In the genomic region with DNA sequence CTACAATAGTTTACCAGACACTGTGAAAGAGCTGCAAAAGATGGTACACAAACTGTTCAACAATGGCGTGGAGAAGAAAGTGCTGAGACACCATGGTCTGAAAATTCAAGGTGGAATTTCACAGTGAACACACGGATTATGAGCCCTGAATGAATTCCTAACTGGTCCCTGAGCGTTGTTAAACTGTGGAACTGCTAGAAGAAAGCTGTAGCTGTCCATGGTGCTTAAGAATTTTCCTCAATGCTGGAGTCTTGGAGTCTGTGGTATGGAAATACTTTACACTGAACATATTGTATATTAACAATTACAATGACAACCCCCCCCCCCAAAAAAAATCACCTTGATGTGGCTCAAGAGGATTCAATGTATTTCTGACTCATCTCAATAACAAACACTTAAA, we compare ENCODE assay signal across 1 cellular context.
TF ChIP-seq lines count a peak whose summit lies in the region.

No MANE protein-coding gene starts in this region.

TF ChIP-seq in HCT116, 20 proteins besides CTCF, POLR2A, EP300 and RAD21 (continued from another document):
- TF ChIP-seq, protein P1, sequence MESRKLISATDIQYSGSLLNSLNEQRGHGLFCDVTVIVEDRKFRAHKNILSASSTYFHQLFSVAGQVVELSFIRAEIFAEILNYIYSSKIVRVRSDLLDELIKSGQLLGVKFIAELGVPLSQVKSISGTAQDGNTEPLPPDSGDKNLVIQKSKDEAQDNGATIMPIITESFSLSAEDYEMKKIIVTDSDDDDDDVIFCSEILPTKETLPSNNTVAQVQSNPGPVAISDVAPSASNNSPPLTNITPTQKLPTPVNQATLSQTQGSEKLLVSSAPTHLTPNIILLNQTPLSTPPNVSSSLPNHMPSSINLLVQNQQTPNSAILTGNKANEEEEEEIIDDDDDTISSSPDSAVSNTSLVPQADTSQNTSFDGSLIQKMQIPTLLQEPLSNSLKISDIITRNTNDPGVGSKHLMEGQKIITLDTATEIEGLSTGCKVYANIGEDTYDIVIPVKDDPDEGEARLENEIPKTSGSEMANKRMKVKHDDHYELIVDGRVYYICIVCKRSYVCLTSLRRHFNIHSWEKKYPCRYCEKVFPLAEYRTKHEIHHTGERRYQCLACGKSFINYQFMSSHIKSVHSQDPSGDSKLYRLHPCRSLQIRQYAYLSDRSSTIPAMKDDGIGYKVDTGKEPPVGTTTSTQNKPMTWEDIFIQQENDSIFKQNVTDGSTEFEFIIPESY (IDR thresholded peaks at IDR 0.05; ENCODE audit: extremely low read depth, insufficient replicate concordance, low read length): no peak
- no peak for TF ChIP-seq YY1 (IDR thresholded peaks at IDR 0.05; ENCODE audit: extremely low read depth, insufficient replicate concordance, low read depth, low read length)
